1 cellular context compared by ENCODE assay signal in genomic region chr10:102450374-102451104, GRCh38.
TF ChIP-seq lines count a peak whose summit lies in the region.

No MANE protein-coding gene starts in this region.

TF ChIP-seq in HepG2, 621 proteins besides CTCF, POLR2A, EP300 and RAD21 (continued from another document and continues in another):
- TF ChIP-seq BRD4 (CRISPR knock-in tag; IDR thresholded peaks at IDR 0.05) (peak; percentile 41; the same call in 1 of the 2 replicates), GATA4 (IDR thresholded peaks at IDR 0.05; ENCODE audit: borderline replicate concordance, low read depth) (no peak), ZFP37 (CRISPR knock-in tag; IDR thresholded peaks at IDR 0.05; ENCODE audit: borderline replicate concordance) (no peak), THRA (CRISPR knock-in tag; IDR thresholded peaks at IDR 0.05; ENCODE audit: borderline replicate concordance) (no peak), ZNF558 (CRISPR knock-in tag; IDR thresholded peaks at IDR 0.05; ENCODE audit: borderline replicate concordance) (peak; percentile 68; the same call in 1 of the 2 replicates), MAX (IDR thresholded peaks at IDR 0.05) (peak; percentile 95), CENPT (CRISPR knock-in tag; IDR thresholded peaks at IDR 0.05; ENCODE audit: low read depth) (0 out of 2 replicates have a peak, but pooled peaks have one; percentile 52), ATF7-NPFF (CRISPR knock-in tag; IDR thresholded peaks at IDR 0.05; ENCODE audit: low read depth) (peak; percentile 89), ZNF709 (CRISPR knock-in tag; IDR thresholded peaks at IDR 0.05) (peak; percentile 77), SOX13 (IDR thresholded peaks at IDR 0.05) (no peak), SOX13 (CRISPR knock-in tag; conservative IDR thresholded peaks at IDR 0.05 in 1 of 2, IDR thresholded peaks at IDR 0.05 in 1 of 2) (0 out of 4 replicates have a peak, but pooled peaks of 1 of the 2 experiments have one; percentile 23), SP4 (CRISPR knock-in tag; IDR thresholded peaks at IDR 0.05) (peak; percentile 86), ZNF564 (CRISPR knock-in tag; IDR thresholded peaks at IDR 0.05) (peak; percentile 10; the same call in 1 of the 2 replicates), MED1 (CRISPR knock-in tag; IDR thresholded peaks at IDR 0.05) (0 out of 2 replicates have a peak, but pooled peaks have one; percentile 30), ZNF747 (CRISPR knock-in tag; IDR thresholded peaks at IDR 0.05; ENCODE audit: borderline replicate concordance) (no peak), NR2C2 (CRISPR knock-in tag; IDR thresholded peaks at IDR 0.05; ENCODE audit: borderline replicate concordance) (peak; percentile 45; the same call in 1 of the 2 replicates), ZNF326 (CRISPR knock-in tag; IDR thresholded peaks at IDR 0.05; ENCODE audit: borderline replicate concordance) (no peak), PLSCR1 (CRISPR knock-in tag; IDR thresholded peaks at IDR 0.05; ENCODE audit: borderline replicate concordance) (no peak), JUN (CRISPR knock-in tag; IDR thresholded peaks at IDR 0.05) (0 out of 2 replicates have a peak, but pooled peaks have one; percentile 69), RAD51 (IDR thresholded peaks at IDR 0.05; ENCODE audit: borderline replicate concordance) (no peak), ARID3A (IDR thresholded peaks at IDR 0.05; ENCODE audit: low read depth, low read length) (no peak), CBX2 (IDR thresholded peaks at IDR 0.05; ENCODE audit: low read depth, low read length) (no peak), CBX2 (CRISPR knock-in tag; IDR thresholded peaks at IDR 0.05; ENCODE audit: low read depth) (0 out of 2 replicates have a peak, but pooled peaks have one; percentile 72), ZBTB37 (CRISPR knock-in tag; IDR thresholded peaks at IDR 0.05) (no peak), ZNF274 (CRISPR knock-in tag; IDR thresholded peaks at IDR 0.05) (peak; percentile 31; the same call in 1 of the 2 replicates), E2F2 (CRISPR knock-in tag; IDR thresholded peaks at IDR 0.05; ENCODE audit: borderline replicate concordance) (no peak; the same call in 1 of the 2 replicates), ZNF839 (CRISPR knock-in tag; IDR thresholded peaks at IDR 0.05; ENCODE audit: borderline replicate concordance) (peak; percentile 63; the same call in 1 of the 2 replicates), TEF (CRISPR knock-in tag; IDR thresholded peaks at IDR 0.05) (no peak), ZBTB39 (CRISPR knock-in tag; IDR thresholded peaks at IDR 0.05) (no peak; the same call in 1 of the 2 replicates), ZNF260 (CRISPR knock-in tag; IDR thresholded peaks at IDR 0.05; ENCODE audit: borderline replicate concordance, low read depth) (no peak), TFE3 (CRISPR knock-in tag; IDR thresholded peaks at IDR 0.05) (no peak), TARDBP (CRISPR knock-in tag; IDR thresholded peaks at IDR 0.05) (peak; percentile 39; the same call in 1 of the 2 replicates), ZNF512B (CRISPR knock-in tag; IDR thresholded peaks at IDR 0.05; ENCODE audit: borderline replicate concordance) (no peak), ZNF766 (CRISPR knock-in tag; IDR thresholded peaks at IDR 0.05; ENCODE audit: borderline replicate concordance) (peak; percentile 76; the same call in 1 of the 2 replicates), TFDP1 (CRISPR knock-in tag; IDR thresholded peaks at IDR 0.05; ENCODE audit: borderline replicate concordance) (peak; percentile 50; the same call in 1 of the 2 replicates), ZFP62 (CRISPR knock-in tag; IDR thresholded peaks at IDR 0.05) (no peak), SNAPC5 (CRISPR knock-in tag; IDR thresholded peaks at IDR 0.05; ENCODE audit: borderline replicate concordance) (0 out of 2 replicates have a peak, but pooled peaks have one; percentile 50), ZNF614 (CRISPR knock-in tag; IDR thresholded peaks at IDR 0.05; ENCODE audit: borderline replicate concordance) (no peak), FIP1L1 (IDR thresholded peaks at IDR 0.05; ENCODE audit: borderline replicate concordance, insufficient read depth, low read depth, low read length) (no peak), ZNF616 (CRISPR knock-in tag; IDR thresholded peaks at IDR 0.05; ENCODE audit: low read depth) (peak; percentile 66; the same call in 1 of the 2 replicates), ZNF605 (CRISPR knock-in tag; IDR thresholded peaks at IDR 0.05) (no peak), RBM39 (IDR thresholded peaks at IDR 0.05; ENCODE audit: low read depth, low read length, poor library complexity, severe bottlenecking) (peak; percentile 79), RNF2 (conservative IDR thresholded peaks at IDR 0.05; ENCODE audit: low read depth) (peak; percentile 85; the same call in 1 of the 2 replicates), ZNF792 (CRISPR knock-in tag; IDR thresholded peaks at IDR 0.05) (0 out of 2 replicates have a peak, but pooled peaks have one; percentile 14)
